In genomic region chr11:22207162-22207561, GRCh38 we compare ENCODE assay signal across 23 cellular contexts. TPM values are rescaled to one million over a fixed set of nuclear protein-coding genes. Genes with fewer than 3 reads are reported as not detected.
"Had no signal": no experiment of that assay in that cellular context is flagged by ENCODE, and none has a peak within 500 bp of the region (broad histone marks: within the 10 kb centered on the region; RNA-seq: fewer than 3 reads in every experiment).

No MANE protein-coding gene starts in this region.

- DNase-seq: head of caudate nucleus; islet precursor cell; lower lobe of right lung; mammary epithelial cell; mesenchymal stem cell; naive thymus-derived CD8-positive, alpha-beta T cell; nucleus accumbens; pancreas; posterior cingulate gyrus; spleen; stimulated activated CD4-positive, alpha-beta T cell treated with anti-CD3 and anti-CD28 coated beads, Interleukin-2, amount 100 ng/mL, for 48 hours; stimulated activated CD4-positive, alpha-beta T cell treated with anti-CD3 and anti-CD28 coated beads, Interleukin-4, amount 100 ng/mL, for 4 hours; stimulated activated CD8-positive, alpha-beta memory T cell treated with anti-CD3 and anti-CD28 coated beads, Interleukin-4, amount 100 ng/mL, for 48 hours; stimulated activated naive CD4-positive, alpha-beta T cell treated with Interleukin-2 at 50 U/mL for 16 hours; stimulated activated naive CD8-positive, alpha-beta T cell treated with anti-CD3 and anti-CD28 coated beads, Interleukin-15, amount 100 ng/mL, for 72 hours; substantia nigra; uterus had no signal

- H3K4me2 ChIP-seq: hepatocyte had no signal

- H3K9me3 ChIP-seq: lower lobe of right lung, pancreas, prostate gland, spleen, tibial nerve, uterus had no signal

- H2AFZ ChIP-seq: hepatocyte had no signal

- H3K79me2 ChIP-seq: hepatocyte had no signal

- H3K27me3 ChIP-seq: hepatocyte, pancreas, spleen, tibial nerve, uterus had no signal

- H3K36me3 ChIP-seq: lower lobe of right lung, pancreas, prostate gland, spleen, tibial nerve, uterus had no signal

- H3K27ac ChIP-seq: hepatocyte, lower lobe of right lung, pancreas, prostate gland, skin epidermis, spleen, tibial nerve, uterus had no signal

- H3K4me3 ChIP-seq: hepatocyte, lower lobe of right lung, pancreas, prostate gland, skin epidermis, spleen, tibial nerve, uterus had no signal

- H3K4me1 ChIP-seq: lower lobe of right lung, pancreas, prostate gland, spleen, tibial nerve, uterus had no signal

- ATAC-seq: lower lobe of right lung; naive thymus-derived CD8-positive, alpha-beta T cell; pancreas; sciatic nerve; stimulated activated memory B cell treated with anti-CD40 and anti-IgM and Interleukin-4, amounts not matched to agents 10 μg/mL and 1 μg/mL and 100 μg/mL, for 72 hours; stimulated activated naive CD8-positive, alpha-beta T cell treated with anti-CD3 and anti-CD28 coated beads, Interleukin-15, amount 100 ng/mL, for 72 hours had no signal

RNA-seq across cellular contexts. Expression of gene ANO5, which starts 14.3 kb away (rescaled TPM):
- polyA plus RNA-seq: mammary epithelial cell had no signal
